ENCODE assay signal across 8 cellular contexts in the genomic region with DNA sequence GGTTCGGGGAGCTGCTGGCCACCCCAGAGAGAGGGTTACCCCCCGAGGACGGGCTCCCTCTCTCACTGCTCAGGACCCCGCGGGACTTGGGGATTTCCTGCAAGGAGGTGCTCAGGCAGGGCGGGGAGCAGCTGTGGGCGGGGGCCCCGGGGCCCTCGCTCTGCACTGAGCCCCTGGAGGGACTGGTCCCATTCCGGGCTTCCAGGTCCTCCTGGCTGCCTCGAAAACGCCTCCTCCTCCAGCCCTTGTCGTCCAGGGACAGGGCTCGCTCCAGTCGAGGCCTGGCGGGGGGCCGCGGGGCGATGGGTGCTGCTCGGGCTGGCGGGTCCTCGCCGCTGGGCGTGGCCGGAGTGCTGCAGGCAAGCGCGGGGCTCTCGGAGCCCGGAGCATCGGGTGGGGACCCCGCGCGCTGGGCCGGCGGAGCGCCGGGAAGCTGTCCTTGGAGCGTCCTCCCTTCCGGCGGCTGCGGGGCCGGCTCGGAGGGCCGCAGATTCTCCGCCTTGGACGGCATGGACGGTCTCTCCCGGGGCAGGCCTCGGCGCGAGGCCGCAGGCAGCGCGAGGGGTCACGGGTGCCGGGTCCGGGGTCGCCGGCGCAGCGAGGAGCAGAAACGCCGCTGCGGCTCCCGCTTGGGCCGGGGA. TPM values are rescaled to one million over a fixed set of nuclear protein-coding genes. Genes with fewer than 3 reads are reported as not detected.
DNase-seq lines count a peak whose midpoint lies in the region; ATAC-seq and TF ChIP-seq lines count a peak whose summit lies in the region.

No MANE protein-coding gene starts in this region.

- H3K9ac ChIP-seq in PC-3 (ENCODE audit: low read length) = peak overlapping the region; percentile 78

- H3K9me2 ChIP-seq in PC-3 (replicated peaks; ENCODE audit: low read length) = no peaks in the 10 kb centered on the region

- peaks cover 41% of the 10 kb centered on the region for H3K79me2 ChIP-seq in PC-3 (ENCODE audit: low read length)

- peak; percentile 68 for DNase-seq in DMS 273 (lab: John Stamatoyannopoulos, UW; ENCODE audit: unreplicated experiment)
- no peak for DNase-seq in DMS 273 treated with DMSO at 0.1 percent for 48 hours (lab: John Stamatoyannopoulos, UW)
- peak; percentile 16 for DNase-seq in PC-3
- peak; percentile 87 for DNase-seq in activated effector memory CD4-positive, alpha-beta T cell treated with anti-CD3 and anti-CD28 coated beads, Interleukin-2, amount 50 U/mL, for 16 hours
- no peak for DNase-seq in Right ventricle myocardium superior
- DNase-seq in retinal pigment epithelial cell (ENCODE audit: low read depth) = no peak
- DNase-seq in SKM-1 treated with dmso at 0.1 percent for 144 hours (lab: John Stamatoyannopoulos, UW; ENCODE audit: unreplicated experiment) = no peak

- no peak overlapping the region for H3K27ac ChIP-seq in PC-3 (ENCODE audit: low read length)

- CTCF ChIA-PET in PC-3 (lab: Charles Lee) = no interaction called here

- H3K9me3 ChIP-seq in PC-3 (ENCODE audit: low read length) = no peaks in the 10 kb centered on the region

- ATAC-seq in HG02678 (IDR thresholded peaks at IDR 0.05; ENCODE audit: unreplicated experiment) (peak; percentile 41), PC-3 (peak; percentile 39), Right ventricle myocardium superior (ENCODE audit: poor library complexity) (peak; percentile 29)

- H3K36me3 ChIP-seq in PC-3 (ENCODE audit: low read depth, low read length) = peaks cover 3% of the 10 kb centered on the region; the same call in 1 of the 2 replicates

- H3F3A ChIP-seq in PC-3 (ENCODE audit: low read length, unreplicated experiment) = no peaks in the 10 kb centered on the region

- TF ChIP-seq CTCF in PC-3 (conservative IDR thresholded peaks at IDR 0.05; ENCODE audit: low read depth, low read length) = no peak
- TF ChIP-seq CTCF in retinal pigment epithelial cell (conservative IDR thresholded peaks at IDR 0.05; ENCODE audit: low read depth, low read length) = no peak

- H3K4me1 ChIP-seq in PC-3 (ENCODE audit: insufficient read depth, low read length) = peaks cover 14% of the 10 kb centered on the region

- BruUV-seq in PC-3 (replicated peaks; lab: Mats Ljungman, UMichigan) = no TSS peak

- no peaks in the 10 kb centered on the region for H3K27me3 ChIP-seq in PC-3 (ENCODE audit: low read length)

- peak overlapping the region; percentile 59 for H2AFZ ChIP-seq in PC-3 (ENCODE audit: low read length)

- peak overlapping the region; percentile 87 for H3K4me2 ChIP-seq in PC-3 (ENCODE audit: low read length)

- H4K20me1 ChIP-seq in PC-3 (ENCODE audit: low read length) = peaks cover 8% of the 10 kb centered on the region; the same call in 1 of the 2 replicates

- intact Hi-C loops in PC-3 (cut with micrococcal nuclease) (no loop called here), Right ventricle myocardium superior (cut with DNase I) (no loop called here)

- H3K4me3 ChIP-seq in PC-3 (ENCODE audit: low read length) (peak overlapping the region; percentile 87), retinal pigment epithelial cell (ENCODE audit: low read length) (peak overlapping the region; percentile 68)

- POLR2A ChIA-PET in PC-3 (lab: Charles Lee; ENCODE audit: unreplicated experiment) = no interaction called here

RNA-seq across cellular contexts. Expression of a gene that starts 0.6 kb away (rescaled TPM):
- 10.7 and 12.2 TPM in 2 replicates for total RNA-seq in PC-3 (2014; rRNA removed)
- 10.5 TPM for total RNA-seq in Right ventricle myocardium superior

RNA-seq across cellular contexts. Expression of a gene that starts 28.6 kb away (rescaled TPM):
- 44.3 and 54.9 TPM in 2 replicates for total RNA-seq in PC-3 (2014; rRNA removed)
- total RNA-seq in Right ventricle myocardium superior = 80.2 TPM

RNA-seq across cellular contexts. Expression of a gene that starts 28.6 kb away (rescaled TPM):
- total RNA-seq in PC-3 (2014; rRNA removed) (32.3 and 38.3 TPM in 2 replicates), Right ventricle myocardium superior (23.3 TPM)

RNA-seq across cellular contexts. Expression of a gene that starts 39.1 kb away (rescaled TPM):
- total RNA-seq in PC-3 (2014; rRNA removed) (7.5 and 7.8 TPM in 2 replicates), Right ventricle myocardium superior (3.3 TPM)

RNA-seq across cellular contexts. Expression of a gene that starts 43.8 kb away (rescaled TPM):
- total RNA-seq in PC-3 (2014; rRNA removed) = 28.3 and 33.5 TPM in 2 replicates
- total RNA-seq in Right ventricle myocardium superior = 21.4 TPM

Comparison
In these comparisons a context has a peak if more than half of its experiments do, and no peak if none do; other contexts are left out.
1. DNase-seq: peak in DMS 273 (single experiment), PC-3 (single experiment) and activated effector memory CD4-positive, alpha-beta T cell treated with anti-CD3 and anti-CD28 coated beads, Interleukin-2, amount 50 U/mL, for 16 hours (single experiment); none in DMS 273 treated with DMSO at 0.1 percent for 48 hours (single experiment), Right ventricle myocardium superior (single experiment), retinal pigment epithelial cell (single experiment) and SKM-1 treated with dmso at 0.1 percent for 144 hours (single experiment).
2. Peak in every context shown above with its lines, with median percentiles within 50 percentile points of each other: ATAC-seq.